1 cellular context compared by ENCODE assay signal in genomic region chr19:45407585-45407984, GRCh38.
TF ChIP-seq lines count a peak whose summit lies in the region.

No MANE protein-coding gene starts in this region.

TF ChIP-seq in SK-N-SH treated with all-trans-retinoic acid at 6 μM for 48 hours, 23 proteins besides CTCF, POLR2A, EP300 and RAD21:
- TF ChIP-seq PATZ1 (CRISPR knock-in tag; IDR thresholded peaks at IDR 0.05; ENCODE audit: borderline replicate concordance) (peak; percentile 28; the same call in 1 of the 2 replicates), CSDC2 (CRISPR knock-in tag; IDR thresholded peaks at IDR 0.05) (0 out of 2 replicates have a peak, but pooled peaks have one; percentile 74), SNAI2 (CRISPR knock-in tag; IDR thresholded peaks at IDR 0.05) (0 out of 2 replicates have a peak, but pooled peaks have one; percentile 13)
